24 cellular contexts compared by ENCODE assay signal in the genomic region with DNA sequence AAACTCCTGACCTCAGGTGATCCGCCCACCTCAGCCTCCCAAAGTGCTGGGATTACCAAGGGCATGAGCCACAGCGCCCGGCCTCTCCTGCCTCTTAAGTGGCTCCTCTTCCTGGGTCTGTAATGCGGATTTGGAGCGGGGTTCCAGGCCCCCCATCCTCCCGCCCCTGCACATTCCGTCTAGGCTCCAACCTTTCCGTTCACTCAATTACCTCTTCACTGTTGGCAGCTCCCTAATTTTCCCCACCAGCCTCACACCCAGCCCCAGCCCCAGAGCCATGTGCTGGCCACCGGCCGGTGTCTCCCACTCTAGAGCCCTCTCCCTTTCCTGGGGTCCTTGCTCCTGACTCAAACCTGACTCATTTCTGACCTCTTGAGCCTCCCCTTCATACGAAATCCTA.
"Had no signal": no experiment of that assay in that cellular context is flagged by ENCODE, and none has a peak within 500 bp of the region (broad histone marks: within the 10 kb centered on the region; RNA-seq: fewer than 3 reads in every experiment).

No MANE protein-coding gene starts in this region.

- H3K36me3 Mint-ChIP-seq: natural killer cell treated with Interleukin-12 subunit alpha and Interleukin-12 subunit beta and Interleukin-15 and Interleukin-18, amount 100 ng/mL, for 72 hours had no signal

- H3K4me3 ChIP-seq: adrenal gland, ascending aorta, colonic mucosa, gastroesophageal sphincter, tibial nerve had no signal

- H3K27me3 Mint-ChIP-seq: activated B cell treated with CpG ODN at 0.5 μM for 24 hours; activated CD4-positive, alpha-beta memory T cell treated with anti-CD3 and anti-CD28 coated beads for 36 hours; activated CD4-positive, alpha-beta T cell treated with anti-CD3 and anti-CD28 coated beads for 36 hours; activated naive CD8-positive, alpha-beta T cell; natural killer cell treated with Interleukin-12 subunit alpha and Interleukin-12 subunit beta and Interleukin-15 and Interleukin-18, amount 100 ng/mL, for 72 hours; stimulated activated naive CD8-positive, alpha-beta T cell treated with anti-CD3 and anti-CD28 coated beads, Interleukin-15, amount 100 ng/mL, for 72 hours had no signal

- FAIRE-seq: urothelium cell line had no signal

- ATAC-seq: gastroesophageal sphincter; left ventricle myocardium superior; natural killer cell treated with Interleukin-12 subunit alpha and Interleukin-12 subunit beta and Interleukin-15 and Interleukin-18, amount 100 ng/mL, for 72 hours had no signal

- H3K9me3 ChIP-seq: adrenal gland, ascending aorta, colonic mucosa, gastroesophageal sphincter, tibial nerve had no signal

- H3K4me3 Mint-ChIP-seq: activated B cell treated with CpG ODN at 0.5 μM for 24 hours; activated CD4-positive, alpha-beta memory T cell treated with anti-CD3 and anti-CD28 coated beads for 36 hours; activated CD4-positive, alpha-beta T cell treated with anti-CD3 and anti-CD28 coated beads for 36 hours; activated naive CD8-positive, alpha-beta T cell; natural killer cell treated with Interleukin-12 subunit alpha and Interleukin-12 subunit beta and Interleukin-15 and Interleukin-18, amount 100 ng/mL, for 72 hours; stimulated activated naive CD8-positive, alpha-beta T cell treated with anti-CD3 and anti-CD28 coated beads, Interleukin-15, amount 100 ng/mL, for 72 hours had no signal

- H3K27me3 ChIP-seq: adrenal gland, ascending aorta, brain microvascular endothelial cell, colonic mucosa, gastroesophageal sphincter, tibial nerve had no signal

- H3K27ac Mint-ChIP-seq: activated B cell treated with CpG ODN at 0.5 μM for 24 hours; activated CD4-positive, alpha-beta memory T cell treated with anti-CD3 and anti-CD28 coated beads for 36 hours; activated CD4-positive, alpha-beta T cell treated with anti-CD3 and anti-CD28 coated beads for 36 hours; activated naive CD8-positive, alpha-beta T cell; natural killer cell treated with Interleukin-12 subunit alpha and Interleukin-12 subunit beta and Interleukin-15 and Interleukin-18, amount 100 ng/mL, for 72 hours; stimulated activated naive CD8-positive, alpha-beta T cell treated with anti-CD3 and anti-CD28 coated beads, Interleukin-15, amount 100 ng/mL, for 72 hours had no signal

- DNase-seq: activated B cell treated with CpG ODN at 0.5 μM for 24 hours; activated CD4-positive, alpha-beta memory T cell treated with anti-CD3 and anti-CD28 coated beads for 36 hours; activated gamma-delta T cell treated with Interleukin-2 at 50 U/mL for 16 hours; activated T-cell treated with anti-CD3 and anti-CD28 coated beads for 4 hours; adrenal gland; brain microvascular endothelial cell; central memory CD4-positive, alpha-beta T cell; colonic mucosa; head of caudate nucleus; hypothalamus; left ventricle myocardium superior; mammary epithelial cell; posterior cingulate gyrus; stimulated activated CD4-positive, alpha-beta T cell treated with anti-CD3 and anti-CD28 coated beads, Interleukin-12 subunit alpha, Interleukin-12 subunit beta, amount 100 ng/mL, for 4 hours; stimulated activated naive CD8-positive, alpha-beta T cell treated with anti-CD3 and anti-CD28 coated beads, Interleukin-15, amount 100 ng/mL, for 72 hours; T-helper 9 cell had no signal

- H3K9me3 Mint-ChIP-seq: activated B cell treated with CpG ODN at 0.5 μM for 24 hours; activated CD4-positive, alpha-beta memory T cell treated with anti-CD3 and anti-CD28 coated beads for 36 hours; natural killer cell treated with Interleukin-12 subunit alpha and Interleukin-12 subunit beta and Interleukin-15 and Interleukin-18, amount 100 ng/mL, for 72 hours; stimulated activated naive CD8-positive, alpha-beta T cell treated with anti-CD3 and anti-CD28 coated beads, Interleukin-15, amount 100 ng/mL, for 72 hours had no signal

- H3K27ac ChIP-seq: adrenal gland, ascending aorta, brain microvascular endothelial cell, colonic mucosa, epithelial cell of prostate had no signal

- H3K36me3 ChIP-seq: brain microvascular endothelial cell, colonic mucosa had no signal
